In the genomic region with DNA sequence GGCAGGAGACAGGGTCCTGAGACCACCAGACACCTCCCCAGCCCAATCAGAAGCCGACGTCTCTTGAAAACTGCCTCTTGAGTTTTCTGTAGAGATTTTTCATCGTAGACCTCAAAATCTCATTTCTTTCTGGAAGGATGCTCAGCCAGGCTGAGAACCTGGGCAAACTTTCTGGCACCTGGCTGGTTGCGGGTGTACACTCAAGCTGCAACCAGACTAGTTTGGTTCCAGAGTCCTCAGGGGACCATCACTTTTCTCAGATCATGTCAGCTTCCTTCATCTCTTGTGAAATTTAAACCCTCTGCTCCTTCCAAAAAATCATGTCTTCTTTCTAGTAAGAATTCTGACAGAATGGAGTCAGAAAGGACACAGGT, we compare ENCODE assay signal across 10 cellular contexts. TPM values are rescaled to one million over a fixed set of nuclear protein-coding genes. Genes with fewer than 3 reads are reported as not detected.
DNase-seq lines count a peak whose midpoint lies in the region; ATAC-seq and TF ChIP-seq lines count a peak whose summit lies in the region.
"Had no signal": no experiment of that assay in that cellular context is flagged by ENCODE, and none has a peak within 500 bp of the region (broad histone marks: within the 10 kb centered on the region; RNA-seq: fewer than 3 reads in every experiment).

No MANE protein-coding gene starts in this region.

- peak overlapping the region in 8 of 11 experiments; percentile 10 to 67 (median 38); a peak in 12 of 22 replicates for H3K27ac ChIP-seq in BLaER1 treated with 17β-estradiol and CSF1 and Interleukin-3, amounts not matched to agents 10 nM and 100 nM
- H3K27ac ChIP-seq in VCaP: peak overlapping the region; percentile 75; the same call in 1 of the 2 replicates

- H4K20me1 ChIP-seq in BLaER1 treated with 17β-estradiol and CSF1 and Interleukin-3, amounts not matched to agents 10 nM and 100 nM: peaks cover 0 to 85% (median 44%) of the 10 kb centered on the region in 11 experiments; a peak in 19 of 22 replicates

- DNase-seq in cerebellar cortex (ENCODE audit: low spot score) (no peak), HT-29 (ENCODE audit: low spot score) (no peak), LoVo (ENCODE audit: low spot score) (no peak)
- DNase-seq: kidney; stimulated activated naive CD4-positive, alpha-beta T cell had no signal

- peak overlapping the region in 3 of 11 experiments; percentile 30 to 40 (median 33); a peak in 2 of 22 replicates for H3K9ac ChIP-seq in BLaER1 treated with 17β-estradiol and CSF1 and Interleukin-3, amounts not matched to agents 10 nM and 100 nM

- TF ChIP-seq CTCF in VCaP (conservative IDR thresholded peaks at IDR 0.05): no peak

- peak overlapping the region; percentile 3 to 77 (median 69); a peak in 21 of 22 replicates for H3K4me2 ChIP-seq in BLaER1 treated with 17β-estradiol and CSF1 and Interleukin-3, amounts not matched to agents 10 nM and 100 nM

- no peak for TF ChIP-seq POLR2A in GM18505 (IDR thresholded peaks at IDR 0.05; ENCODE audit: borderline replicate concordance, extremely low read depth, insufficient read depth, insufficient read length)

- H3K27me3 ChIP-seq in BLaER1 treated with 17β-estradiol and CSF1 and Interleukin-3, amounts not matched to agents 10 nM and 100 nM: no peaks in the 10 kb centered on the region

- H3K9me3 ChIP-seq in BLaER1 treated with 17β-estradiol and CSF1 and Interleukin-3, amounts not matched to agents 10 nM and 100 nM (replicated peaks in 1 of 11): peaks cover 0 to 1% (median 0%) of the 10 kb centered on the region in 11 experiments; a peak in 2 of 22 replicates

- peaks cover 4 to 26% (median 15%) of the 10 kb centered on the region in 11 experiments; a peak in 20 of 22 replicates for H3K36me3 ChIP-seq in BLaER1 treated with 17β-estradiol and CSF1 and Interleukin-3, amounts not matched to agents 10 nM and 100 nM

- no peak overlapping the region for H3K4me3 ChIP-seq in BLaER1 treated with 17β-estradiol and CSF1 and Interleukin-3, amounts not matched to agents 10 nM and 100 nM

- ATAC-seq in GM18907 (IDR thresholded peaks at IDR 0.05; ENCODE audit: unreplicated experiment): peak; percentile 49
- ATAC-seq in HG02938 (IDR thresholded peaks at IDR 0.05; ENCODE audit: unreplicated experiment): peak; percentile 33
- ATAC-seq in GM18505 (IDR thresholded peaks at IDR 0.05; ENCODE audit: unreplicated experiment): no peak

- H3K4me1 ChIP-seq in BLaER1 treated with 17β-estradiol and CSF1 and Interleukin-3, amounts not matched to agents 10 nM and 100 nM: peaks cover 60 to 90% (median 79%) of the 10 kb centered on the region in 10 experiments

RNA-seq across cellular contexts. Expression of gene CMTM7, which starts 45.1 kb away (rescaled TPM):
- total RNA-seq in HT-29 (2014; rRNA removed; shearing (Covaris generic)): 20.2 and 30.7 TPM in 2 replicates
